ENCODE assay signal across 20 cellular contexts in genomic region chrX:17397074-17397473, GRCh38. TPM values are rescaled to one million over a fixed set of nuclear protein-coding genes. Genes with fewer than 3 reads are reported as not detected.
A peak's percentile ranks its signal among the peaks of the same experiment; 100 is the strongest.
DNase-seq lines count a peak whose midpoint lies in the region; ATAC-seq lines count a peak whose summit lies in the region.
"Had no signal": no experiment of that assay in that cellular context is flagged by ENCODE, and none has a peak within 500 bp of the region (broad histone marks: within the 10 kb centered on the region; RNA-seq: fewer than 3 reads in every experiment).

No MANE protein-coding gene starts in this region.

- ATAC-seq in HG03139 (IDR thresholded peaks at IDR 0.05; ENCODE audit: unreplicated experiment) (no peak), HG03045 (IDR thresholded peaks at IDR 0.05; ENCODE audit: unreplicated experiment) (no peak)
- ATAC-seq: left lung, mucosa of descending colon had no signal

- DNase-seq in Daoy (ENCODE audit: low read depth) (peak; percentile 47), M059J (ENCODE audit: low read depth) (peak; percentile 92), astrocyte of the hippocampus (ENCODE audit: low read depth, low spot score) (peak; percentile 64), kidney glomerular epithelial cell (lab: John Stamatoyannopoulos, UW) (peak; percentile 31), NCI-H524 treated with DMSO at 0.1 percent for 48 hours (lab: John Stamatoyannopoulos, UW) (no peak), C1 segment of cervical spinal cord (lab: John Stamatoyannopoulos, UW) (no peak)
- DNase-seq: activated CD8-positive, alpha-beta memory T cell treated with anti-CD3 and anti-CD28 coated beads, Interleukin-2, amount 50 U/mL, for 4 hours; CD8-positive, alpha-beta memory T cell; left lung; MM.1S; mucosa of descending colon; NCI-H1436; NCI-H69; SHP77 treated with DMSO at 0.1 percent for 48 hours; stimulated activated CD4-positive, alpha-beta T cell treated with anti-CD3 and anti-CD28 coated beads, Interleukin-1b, Interleukin-23, amount 100 ng/mL, for 48 hours; stimulated activated naive CD4-positive, alpha-beta T cell treated with Interleukin-2 at 50 U/mL for 16 hours; tibial artery; WERI-Rb-1 had no signal

RNA-seq across cellular contexts. Expression of gene NHS, which starts 22.1 kb away (rescaled TPM):
- 1.1 and 1.3 TPM in 2 replicates for total RNA-seq in Daoy (2014; rRNA removed; shearing (Covaris generic))
- total RNA-seq in M059J (2014; rRNA removed; shearing (Covaris generic)): 5.1 and 7.5 TPM in 2 replicates

Comparison
In these comparisons a context has a peak if more than half of its experiments do, and no peak if none do; other contexts are left out.
1. DNase-seq: peak in Daoy (single experiment), M059J (single experiment), astrocyte of the hippocampus (single experiment) and kidney glomerular epithelial cell (single experiment); none in NCI-H524 treated with DMSO at 0.1 percent for 48 hours (single experiment) and C1 segment of cervical spinal cord (0 of 14).